ENCODE assay signal across 2 cellular contexts in genomic region chr6:32358548-32358947, GRCh38. TPM values are rescaled to one million over a fixed set of nuclear protein-coding genes. Genes with fewer than 3 reads are reported as not detected.
"Had no signal": no experiment of that assay in that cellular context is flagged by ENCODE, and none has a peak within 500 bp of the region (broad histone marks: within the 10 kb centered on the region; RNA-seq: fewer than 3 reads in every experiment).

No MANE protein-coding gene starts in this region.

RNA-seq across cellular contexts. Expression of gene TSBP1, which starts 13.2 kb away (rescaled TPM):
- total RNA-seq: G401, GM12878 had no signal
- polyA plus RNA-seq: GM12878 had no signal

RNA-seq across cellular contexts. Expression of gene BTNL2, which starts 48.4 kb away (rescaled TPM):
- total RNA-seq: G401 had no signal
